In the genomic region with DNA sequence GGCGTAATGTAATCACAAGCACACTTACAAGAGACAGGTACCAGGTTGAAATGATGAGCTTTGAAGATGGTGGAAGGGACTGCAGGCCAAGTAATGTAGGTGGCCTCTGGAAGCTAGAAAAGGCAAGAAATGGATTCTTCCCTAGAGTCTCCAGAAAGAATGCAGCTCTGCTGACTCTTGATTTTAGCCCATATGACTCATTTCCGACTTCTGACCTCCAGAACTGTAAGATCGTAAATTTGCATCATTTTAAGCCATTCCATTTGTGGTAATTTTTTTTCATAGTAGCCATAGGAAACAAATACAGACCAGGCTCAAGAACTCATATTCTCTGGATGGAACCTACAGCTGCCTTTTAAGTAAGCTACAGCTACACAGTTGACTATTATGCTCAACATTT, we compare ENCODE assay signal across 16 cellular contexts.
A peak's percentile ranks its signal among the peaks of the same experiment; 100 is the strongest.
DNase-seq lines count a peak whose midpoint lies in the region; ATAC-seq, FAIRE-seq and TF ChIP-seq lines count a peak whose summit lies in the region.
"Had no signal": no experiment of that assay in that cellular context is flagged by ENCODE, and none has a peak within 500 bp of the region (broad histone marks: within the 10 kb centered on the region; RNA-seq: fewer than 3 reads in every experiment).

No MANE protein-coding gene starts in this region.

- H2AK5ac ChIP-seq in mesenchymal stem cell (ENCODE audit: low read length, severe bottlenecking) = no peak overlapping the region

- in situ Hi-C loops in astrocyte of the spinal cord (cut with HindIII; ENCODE audit: low sequenced_read_pairs) = no loop called here

- H4K8ac ChIP-seq in mesenchymal stem cell (ENCODE audit: low read length) = no peak overlapping the region

- no peak overlapping the region for H2BK12ac ChIP-seq in mesenchymal stem cell (ENCODE audit: low read length in 2 of 2)

- no peak overlapping the region for H3K4me3 ChIP-seq in astrocyte of the spinal cord (ENCODE audit: low read depth, low read length)
- no peak overlapping the region for H3K4me3 ChIP-seq in mesenchymal stem cell (ENCODE audit: insufficient read depth in 1 of 2, low read depth in 1 of 2, low read length in 2 of 2)
- no peak overlapping the region for H3K4me3 ChIP-seq in kidney (ENCODE audit: low read length in 2 of 2)
- H3K4me3 ChIP-seq in WERI-Rb-1 (ENCODE audit: low read depth, low read length) = no peak overlapping the region
- H3K4me3 ChIP-seq: colonic mucosa, heart right ventricle had no signal

- no peak overlapping the region for H3K4me3 Mint-ChIP-seq in activated CD4-positive, alpha-beta T cell treated with anti-CD3 and anti-CD28 coated beads, Interleukin-2, amount 10 ng/mL, durations not matched to agents 7 days and 5 days
- H3K4me3 Mint-ChIP-seq: T-cell, WTC11 had no signal

- POLR2A ChIA-PET in activated CD4-positive, alpha-beta T cell treated with anti-CD3 and anti-CD28 coated beads, Interleukin-2, amount 10 ng/mL, durations not matched to agents 7 days and 5 days (lab: Charles Lee) = no interaction called here

- H3K4me2 ChIP-seq in mesenchymal stem cell (ENCODE audit: low read length, poor library complexity, severe bottlenecking) = no peak overlapping the region

- H3K27ac Mint-ChIP-seq in activated CD4-positive, alpha-beta T cell treated with anti-CD3 and anti-CD28 coated beads, Interleukin-2, amount 10 ng/mL, durations not matched to agents 7 days and 5 days = no peak overlapping the region
- H3K27ac Mint-ChIP-seq: T-cell, WTC11 had no signal

- H2BK15ac ChIP-seq in mesenchymal stem cell (ENCODE audit: low read depth, poor library complexity, severe bottlenecking) = no peak overlapping the region

- 55% methylated on average over 3 of the region's 3 CpGs for WGBS in mesenchymal stem cell

- no peak for FAIRE-seq in kidney (lab: Jason Lieb, UNC)

- no peaks in the 10 kb centered on the region for H3K9me3 ChIP-seq in mesenchymal stem cell (ENCODE audit: control insufficient read depth, low read length)
- no peaks in the 10 kb centered on the region for H3K9me3 ChIP-seq in kidney (ENCODE audit: control insufficient read depth in 1 of 2, low read length in 2 of 2)
- H3K9me3 ChIP-seq in WERI-Rb-1 (ENCODE audit: severe bottlenecking) = no peaks in the 10 kb centered on the region
- H3K9me3 ChIP-seq: colonic mucosa had no signal

- ATAC-seq in GM19455 (IDR thresholded peaks at IDR 0.05; ENCODE audit: unreplicated experiment) = no peak
- ATAC-seq: heart right ventricle, T-cell, WTC11 had no signal

- H3K9ac ChIP-seq in mesenchymal stem cell (ENCODE audit: low read length) = no peak overlapping the region
- no peak overlapping the region for H3K9ac ChIP-seq in kidney (ENCODE audit: low read length in 2 of 2)

- no peaks in the 10 kb centered on the region for H3K36me3 ChIP-seq in mesenchymal stem cell (ENCODE audit: control insufficient read depth in 1 of 2, insufficient read depth in 2 of 2, low read depth in 1 of 2, low read length in 2 of 2)
- H3K36me3 ChIP-seq in kidney (ENCODE audit: control insufficient read depth in 1 of 2, insufficient read depth in 2 of 2, low read length in 2 of 2) = no peaks in the 10 kb centered on the region
- no peaks in the 10 kb centered on the region for H3K36me3 ChIP-seq in WERI-Rb-1
- H3K36me3 ChIP-seq: colonic mucosa, heart right ventricle had no signal

- CTCF ChIA-PET in activated CD4-positive, alpha-beta T cell treated with anti-CD3 and anti-CD28 coated beads, Interleukin-2, amount 10 ng/mL, durations not matched to agents 7 days and 5 days (lab: Charles Lee) = no interaction called here

- H3K27me3 ChIP-seq in mesenchymal stem cell (ENCODE audit: control insufficient read depth in 1 of 2, insufficient read depth in 1 of 2, low read length in 2 of 2) (no peaks in the 10 kb centered on the region), WERI-Rb-1 (ENCODE audit: insufficient read depth, low read depth, severe bottlenecking) (no peaks in the 10 kb centered on the region)
- H3K27me3 ChIP-seq: colonic mucosa, heart right ventricle had no signal

- H2AFZ ChIP-seq in mesenchymal stem cell (ENCODE audit: low read depth, low read length) = no peak overlapping the region

- H2BK120ac ChIP-seq in mesenchymal stem cell (ENCODE audit: low read depth, low read length) = no peak overlapping the region

- H3K36me3 Mint-ChIP-seq in activated CD4-positive, alpha-beta T cell treated with anti-CD3 and anti-CD28 coated beads, Interleukin-2, amount 10 ng/mL, durations not matched to agents 7 days and 5 days (ENCODE audit: low read depth) = no peaks in the 10 kb centered on the region
- H3K36me3 Mint-ChIP-seq: T-cell, WTC11 had no signal

- no peak overlapping the region for H3K18ac ChIP-seq in mesenchymal stem cell (ENCODE audit: low read depth in 1 of 2, low read length in 2 of 2)

- no peak overlapping the region for H3K27ac ChIP-seq in mesenchymal stem cell (ENCODE audit: low read length, poor library complexity, severe bottlenecking)
- H3K27ac ChIP-seq in kidney (ENCODE audit: low read depth in 2 of 2, low read length in 2 of 2) = no peak overlapping the region
- no peak overlapping the region for H3K27ac ChIP-seq in WERI-Rb-1
- H3K27ac ChIP-seq: colonic mucosa, heart right ventricle had no signal

- H3K14ac ChIP-seq in mesenchymal stem cell (ENCODE audit: low read length in 2 of 2) = no peak overlapping the region

- H3K9me3 Mint-ChIP-seq in activated CD4-positive, alpha-beta T cell treated with anti-CD3 and anti-CD28 coated beads, Interleukin-2, amount 10 ng/mL, durations not matched to agents 7 days and 5 days = no peaks in the 10 kb centered on the region

- H4K91ac ChIP-seq in mesenchymal stem cell (ENCODE audit: low read length) = no peak overlapping the region

- intact Hi-C loops in kidney (cut with DNase I) = no loop called here

- H3K27me3 Mint-ChIP-seq in activated CD4-positive, alpha-beta T cell treated with anti-CD3 and anti-CD28 coated beads, Interleukin-2, amount 10 ng/mL, durations not matched to agents 7 days and 5 days = no peaks in the 10 kb centered on the region
- H3K27me3 Mint-ChIP-seq: T-cell had no signal

- H3K4me1 Mint-ChIP-seq in activated CD4-positive, alpha-beta T cell treated with anti-CD3 and anti-CD28 coated beads, Interleukin-2, amount 10 ng/mL, durations not matched to agents 7 days and 5 days = no peaks in the 10 kb centered on the region
- H3K4me1 Mint-ChIP-seq: T-cell, WTC11 had no signal

- no peak overlapping the region for H2BK5ac ChIP-seq in mesenchymal stem cell (ENCODE audit: low read depth, low read length, poor library complexity, severe bottlenecking)

- H3K4ac ChIP-seq in mesenchymal stem cell (ENCODE audit: low read depth in 1 of 2, low read length in 2 of 2) = no peak overlapping the region

- no peaks in the 10 kb centered on the region for H3K79me1 ChIP-seq in mesenchymal stem cell (replicated peaks; ENCODE audit: low read length, poor library complexity, severe bottlenecking)

- DNase-seq in GM04503 (ENCODE audit: low read depth) = peak; percentile 33
- DNase-seq in M059J (ENCODE audit: low read depth) = peak; percentile 92
- DNase-seq in astrocyte of the spinal cord (ENCODE audit: low read depth, low spot score) = peak; percentile 62
- peak; percentile 76 for DNase-seq in mesenchymal stem cell
- DNase-seq in kidney = no peak
- no peak for DNase-seq in WERI-Rb-1
- no peak for DNase-seq in activated CD4-positive, alpha-beta T cell treated with anti-CD3 and anti-CD28 coated beads, Interleukin-2, amount 10 ng/mL, durations not matched to agents 7 days and 5 days
- DNase-seq: activated effector memory CD4-positive, alpha-beta T cell treated with Interleukin-2 at 50 U/mL for 16 hours; anterior cingulate cortex; Caco-2; colonic mucosa; GF-D8; heart right ventricle; T-cell had no signal

- TF ChIP-seq CTCF in astrocyte of the spinal cord (IDR thresholded peaks at IDR 0.05; ENCODE audit: low read depth, low read length) (no peak), kidney (IDR thresholded peaks at IDR 0.05; ENCODE audit: borderline replicate concordance, extremely low read depth, insufficient read depth) (no peak), WERI-Rb-1 (IDR thresholded peaks at IDR 0.05; ENCODE audit: low read depth, low read length) (no peak)

- no peak overlapping the region for H3K23ac ChIP-seq in mesenchymal stem cell (ENCODE audit: low read length in 2 of 2)

- H3K4me1 ChIP-seq in mesenchymal stem cell (ENCODE audit: control insufficient read depth, insufficient read depth, low read depth, low read length) = no peaks in the 10 kb centered on the region
- H3K4me1 ChIP-seq in kidney (ENCODE audit: control insufficient read depth in 1 of 2, insufficient read depth in 1 of 2, low read depth in 1 of 2, low read length in 2 of 2) = no peaks in the 10 kb centered on the region
- H3K4me1 ChIP-seq: Caco-2, colonic mucosa had no signal

Comparison
In these comparisons a context has a peak if more than half of its experiments do, and no peak if none do; other contexts are left out.
1. DNase-seq: peak in GM04503 (single experiment), M059J (single experiment), astrocyte of the spinal cord (single experiment) and mesenchymal stem cell (single experiment); none in kidney (single experiment), WERI-Rb-1 (single experiment) and activated CD4-positive, alpha-beta T cell treated with anti-CD3 and anti-CD28 coated beads, Interleukin-2, amount 10 ng/mL, durations not matched to agents 7 days and 5 days (single experiment).